ENCODE assay signal across 1 cellular context in the genomic region with DNA sequence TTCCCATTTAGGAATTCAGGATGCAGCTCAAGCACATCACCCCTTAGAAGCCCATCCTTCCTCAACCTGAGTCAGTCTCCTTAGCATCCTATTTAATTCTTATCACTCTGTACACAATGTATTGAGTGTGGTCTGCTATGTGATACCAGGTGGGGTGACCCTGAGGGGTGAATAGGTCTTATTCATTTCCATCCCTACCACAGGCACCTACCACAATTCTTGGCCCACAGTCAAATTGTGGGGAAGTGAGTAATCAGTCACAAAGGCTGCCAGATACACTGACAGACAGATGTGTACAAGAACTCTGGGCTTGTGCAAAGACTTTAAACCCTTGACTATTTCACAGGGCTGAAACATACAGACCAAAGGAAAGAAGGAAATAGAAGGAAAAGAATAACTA.
TF ChIP-seq lines count a peak whose summit lies in the region.

No MANE protein-coding gene starts in this region.

TF ChIP-seq in IMR-90, 13 proteins besides CTCF, POLR2A, EP300 and RAD21 (continued from another document):
- TF ChIP-seq, protein P1, sequence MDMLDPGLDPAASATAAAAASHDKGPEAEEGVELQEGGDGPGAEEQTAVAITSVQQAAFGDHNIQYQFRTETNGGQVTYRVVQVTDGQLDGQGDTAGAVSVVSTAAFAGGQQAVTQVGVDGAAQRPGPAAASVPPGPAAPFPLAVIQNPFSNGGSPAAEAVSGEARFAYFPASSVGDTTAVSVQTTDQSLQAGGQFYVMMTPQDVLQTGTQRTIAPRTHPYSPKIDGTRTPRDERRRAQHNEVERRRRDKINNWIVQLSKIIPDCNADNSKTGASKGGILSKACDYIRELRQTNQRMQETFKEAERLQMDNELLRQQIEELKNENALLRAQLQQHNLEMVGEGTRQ (IDR thresholded peaks at IDR 0.05; ENCODE audit: low read depth, low read length) = no peak
- no peak for TF ChIP-seq MAZ (IDR thresholded peaks at IDR 0.05; ENCODE audit: borderline replicate concordance, low read depth, low read length)
- TF ChIP-seq RFX5 (IDR thresholded peaks at IDR 0.05; ENCODE audit: low read depth, low read length) = no peak
- no peak for TF ChIP-seq MXI1 (IDR thresholded peaks at IDR 0.05; ENCODE audit: borderline replicate concordance, low read depth, low read length)
